In genomic region chr11:103515283-103515682, GRCh38 we compare ENCODE assay signal across 27 cellular contexts.
"Had no signal": no experiment of that assay in that cellular context is flagged by ENCODE, and none has a peak within 500 bp of the region (broad histone marks: within the 10 kb centered on the region; RNA-seq: fewer than 3 reads in every experiment).

No MANE protein-coding gene starts in this region.

- H2AFZ ChIP-seq: hepatocyte, neural progenitor cell had no signal

- H3K4me2 ChIP-seq: hepatocyte, neural progenitor cell had no signal

- H3K4me3 ChIP-seq: heart right ventricle, hepatocyte, left lung, lower lobe of right lung, neural progenitor cell, ovary, prostate gland, spleen, tibial nerve, uterus had no signal

- H3K4me1 ChIP-seq: heart right ventricle, left lung, lower lobe of right lung, prostate gland, spleen, tibial nerve, uterus had no signal

- DNase-seq: heart right ventricle; kidney; left colon; left lung; lower lobe of right lung; mesendoderm; naive B cell; natural killer cell; nephron progenitor cell; ovary; retina; right cardiac atrium; small intestine; spleen; stimulated activated CD4-positive, alpha-beta T cell treated with anti-CD3 and anti-CD28 coated beads, Interleukin-1b, Interleukin-23, amount 100 ng/mL, for 48 hours; stimulated activated CD4-positive, alpha-beta T cell treated with anti-CD3 and anti-CD28 coated beads, Interleukin-2, amount 100 ng/mL, for 48 hours; stimulated activated CD4-positive, alpha-beta T cell treated with anti-CD3 and anti-CD28 coated beads, Interleukin-4, amount 100 ng/mL, for 4 hours; stimulated activated CD8-positive, alpha-beta memory T cell treated with anti-CD3 and anti-CD28 coated beads, Interleukin-4, amount 100 ng/mL, for 48 hours; stimulated activated naive CD4-positive, alpha-beta T cell treated with Interleukin-2 at 50 U/mL for 16 hours; stimulated activated naive CD8-positive, alpha-beta T cell treated with anti-CD3 and anti-CD28 coated beads, Interleukin-15, amount 100 ng/mL, for 72 hours; substantia nigra; uterus had no signal

- H3K36me3 ChIP-seq: heart right ventricle, left lung, lower lobe of right lung, neural progenitor cell, neutrophil, ovary, prostate gland, spleen, tibial nerve, uterus had no signal

- H3K9me3 ChIP-seq: neutrophil, ovary, prostate gland, spleen, uterus had no signal

- H3K9ac ChIP-seq: neural progenitor cell had no signal

- H3K27me3 ChIP-seq: heart right ventricle, hepatocyte, left lung, neural progenitor cell, neutrophil, ovary, spleen, tibial nerve, uterus had no signal

- H3K27ac ChIP-seq: heart right ventricle, hepatocyte, left lung, lower lobe of right lung, neural progenitor cell, neutrophil, ovary, prostate gland, spleen, tibial nerve, uterus had no signal

- H3K79me2 ChIP-seq: hepatocyte had no signal
